9 cellular contexts compared by ENCODE assay signal in the genomic region with DNA sequence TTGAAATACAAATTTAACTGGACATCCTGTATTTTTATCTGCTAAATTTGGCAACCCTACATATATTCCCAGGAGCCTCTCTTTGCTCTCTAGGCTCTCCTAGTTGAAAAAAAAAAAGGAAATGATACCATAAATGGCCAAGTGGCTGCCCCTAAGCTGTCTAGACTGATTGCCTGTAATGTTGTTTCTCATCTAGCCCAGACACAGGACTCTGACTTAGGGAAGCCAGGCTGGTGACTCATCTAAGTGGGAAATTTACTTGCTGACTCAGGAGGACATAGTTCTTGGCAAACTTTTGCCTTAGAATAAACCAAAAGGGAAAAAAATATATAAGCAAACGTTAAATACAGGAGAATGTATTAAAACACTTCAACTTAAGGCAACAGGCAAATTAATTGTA. TPM values are rescaled to one million over a fixed set of nuclear protein-coding genes. Genes with fewer than 3 reads are reported as not detected.
DNase-seq lines count a peak whose midpoint lies in the region; ATAC-seq lines count a peak whose summit lies in the region.
"Had no signal": no experiment of that assay in that cellular context is flagged by ENCODE, and none has a peak within 500 bp of the region (broad histone marks: within the 10 kb centered on the region; RNA-seq: fewer than 3 reads in every experiment).

No MANE protein-coding gene starts in this region.

- H3K4me1 ChIP-seq in stomach smooth muscle (ENCODE audit: control insufficient read depth, insufficient read depth, low read length) = peaks cover 15% of the 10 kb centered on the region

- intact Hi-C loops in left ventricle myocardium superior (cut with micrococcal nuclease) = no loop called here

- no peaks in the 10 kb centered on the region for H3K9me3 ChIP-seq in stomach smooth muscle (ENCODE audit: control insufficient read depth in 2 of 2, low read length in 2 of 2)

- no peak for DNase-seq in activated CD4-positive, CD25-positive, alpha-beta regulatory T cell treated with anti-CD3 and anti-CD28 coated beads, Interleukin-2, amount 50 U/mL, for 72 hours
- DNase-seq in T1000 (lab: John Stamatoyannopoulos, UW) (peak; percentile 35), left ventricle myocardium superior (no peak), NCI-H2107 (lab: John Stamatoyannopoulos, UW) (no peak), SHP77 (lab: John Stamatoyannopoulos, UW) (no peak)

- peak; percentile 51 to 69 for ATAC-seq in activated CD4-positive, CD25-positive, alpha-beta regulatory T cell treated with anti-CD3 and anti-CD28 coated beads, Interleukin-2, amount 50 U/mL, for 24 hours
- ATAC-seq in HG03469 (IDR thresholded peaks at IDR 0.05; ENCODE audit: unreplicated experiment) (peak; percentile 56), left ventricle myocardium superior (peak; percentile 88)

- no peaks in the 10 kb centered on the region for H3K36me3 ChIP-seq in stomach smooth muscle (ENCODE audit: control insufficient read depth in 2 of 2, insufficient read depth in 2 of 2, low read length in 2 of 2)

- no peak overlapping the region for H3K4me3 ChIP-seq in stomach smooth muscle (ENCODE audit: low read length in 2 of 2)

- H3K9ac ChIP-seq in stomach smooth muscle (ENCODE audit: low read length in 2 of 2) = no peak overlapping the region

- peak overlapping the region; percentile 19 for H3K27ac ChIP-seq in stomach smooth muscle (ENCODE audit: low read length)
- H3K27ac ChIP-seq: C4-2B had no signal

- no peaks in the 10 kb centered on the region for H3K27me3 ChIP-seq in stomach smooth muscle (ENCODE audit: control insufficient read depth in 1 of 2, insufficient read depth in 2 of 2, low read length in 2 of 2)

RNA-seq across cellular contexts. Expression of gene ITGAV, which starts 14.6 kb away (rescaled TPM):
- 143 TPM for total RNA-seq in left ventricle myocardium superior
